ENCODE assay signal across 1 cellular context in the genomic region with DNA sequence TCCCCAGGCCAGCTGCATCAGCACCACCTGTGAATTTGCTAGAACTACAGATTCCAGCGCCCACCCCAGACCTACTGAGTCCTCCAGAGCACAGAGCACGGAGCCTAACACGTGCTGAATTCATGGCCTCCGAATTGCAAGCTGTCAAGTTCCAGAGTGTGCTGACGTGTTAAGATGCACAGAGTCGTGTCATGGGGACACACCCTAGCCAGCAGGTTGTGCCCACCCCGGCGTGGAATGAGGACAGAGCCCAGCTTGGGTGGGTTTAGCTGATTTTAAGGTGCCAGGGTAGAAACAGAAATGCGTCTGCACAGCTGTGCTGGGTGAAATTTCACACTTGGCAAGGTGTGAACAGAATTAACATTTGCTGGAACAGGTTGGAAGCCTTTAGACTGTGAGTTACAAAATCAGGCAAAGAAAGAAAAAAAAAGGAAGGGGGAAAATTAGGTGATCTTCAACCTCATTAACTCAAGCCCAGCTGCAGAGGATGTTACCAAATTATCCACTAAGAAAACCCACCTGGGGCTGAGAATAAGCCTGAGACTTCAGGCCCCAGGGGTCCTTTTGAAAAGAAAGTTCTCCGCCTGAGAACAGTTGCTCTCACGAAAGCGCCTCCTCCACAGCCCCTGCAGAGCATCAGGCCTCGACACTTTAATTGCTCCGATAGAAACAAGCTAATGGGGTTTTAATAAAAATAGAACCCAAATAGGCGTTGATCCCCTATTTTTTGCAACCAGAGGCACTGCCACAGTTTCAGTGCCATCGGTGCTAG.
TF ChIP-seq lines count a peak whose summit lies in the region.

No MANE protein-coding gene starts in this region.

TF ChIP-seq in H1, 55 proteins besides CTCF, POLR2A, EP300 and RAD21:
- 0 out of 2 replicates have a peak, but pooled peaks have one; percentile 23 for TF ChIP-seq MAX (IDR thresholded peaks at IDR 0.05)
- TF ChIP-seq, protein P1, sequence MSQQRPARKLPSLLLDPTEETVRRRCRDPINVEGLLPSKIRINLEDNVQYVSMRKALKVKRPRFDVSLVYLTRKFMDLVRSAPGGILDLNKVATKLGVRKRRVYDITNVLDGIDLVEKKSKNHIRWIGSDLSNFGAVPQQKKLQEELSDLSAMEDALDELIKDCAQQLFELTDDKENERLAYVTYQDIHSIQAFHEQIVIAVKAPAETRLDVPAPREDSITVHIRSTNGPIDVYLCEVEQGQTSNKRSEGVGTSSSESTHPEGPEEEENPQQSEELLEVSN (IDR thresholded peaks at IDR 0.05) = peak; percentile 55; the same call in 1 of the 2 replicates
- TF ChIP-seq RFX5 (IDR thresholded peaks at IDR 0.05; ENCODE audit: borderline replicate concordance, low read depth, low read length) = no peak
- TF ChIP-seq TAF1 (IDR thresholded peaks at IDR 0.05; ENCODE audit: low read depth, low read length) = no peak
